ENCODE assay signal across 27 cellular contexts in the genomic region with DNA sequence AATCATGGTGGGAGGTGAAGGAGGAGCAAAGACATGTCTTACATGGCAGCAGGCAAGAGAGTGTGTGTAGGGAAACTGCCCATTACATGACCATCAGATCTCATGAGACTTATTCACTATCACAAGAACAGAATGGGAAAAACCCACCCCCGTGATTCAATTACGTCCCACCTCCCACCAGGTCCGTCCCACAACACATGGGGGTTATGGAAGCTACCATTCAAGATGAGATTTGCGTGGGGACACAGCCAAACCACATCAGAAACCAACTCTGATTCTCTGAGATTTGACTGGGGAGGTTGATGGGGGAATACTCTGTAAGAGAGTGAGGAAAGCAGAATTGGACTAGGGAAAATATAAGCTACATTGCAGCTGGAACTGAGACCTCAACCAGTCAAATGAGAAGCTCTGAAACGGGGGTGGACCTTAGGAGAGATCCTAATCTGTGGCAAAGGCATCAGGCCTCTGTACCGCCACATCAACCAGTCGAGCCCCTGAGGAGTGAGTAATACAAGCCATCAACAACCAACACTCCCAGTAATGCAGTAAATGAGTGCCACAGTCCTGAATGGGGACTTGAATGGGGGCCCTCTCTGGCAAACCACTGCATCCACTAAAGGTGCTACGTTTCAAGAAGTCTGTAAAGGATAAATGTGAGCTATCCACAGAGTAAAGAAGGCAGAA.
DNase-seq lines count a peak whose midpoint lies in the region; ATAC-seq and TF ChIP-seq lines count a peak whose summit lies in the region.
"Had no signal": no experiment of that assay in that cellular context is flagged by ENCODE, and none has a peak within 500 bp of the region (broad histone marks: within the 10 kb centered on the region; RNA-seq: fewer than 3 reads in every experiment).

No MANE protein-coding gene starts in this region.

- no peak overlapping the region for H3K27ac ChIP-seq in lower lobe of right lung
- H3K27ac ChIP-seq: A549, body of pancreas, foreskin keratinocyte, HL-60, pancreas, Peyer's patch, right atrium auricular region had no signal

- no peak overlapping the region for H3K27ac Mint-ChIP-seq in activated CD4-positive, alpha-beta memory T cell treated with anti-CD3 and anti-CD28 coated beads for 36 hours
- no peak overlapping the region for H3K27ac Mint-ChIP-seq in activated CD4-positive, alpha-beta memory T cell treated with anti-CD3 and anti-CD28 coated beads, Interleukin-2, amount 10 ng/mL, durations not matched to agents 7 days and 5 days
- peak overlapping the region in 2 of 3 donors; percentile 28 to 31 for H3K27ac Mint-ChIP-seq in IgD-negative memory B cell
- peak overlapping the region; percentile 5 for H3K27ac Mint-ChIP-seq in activated T-helper 17 cell treated with anti-CD3 and anti-CD28 coated beads, Interleukin-2, amount 50 U/mL, for 72 hours
- H3K27ac Mint-ChIP-seq: B cell; natural killer cell treated with Interleukin-12 subunit alpha and Interleukin-12 subunit beta and Interleukin-15 and Interleukin-18, amount 100 ng/mL, for 72 hours; type B pancreatic cell; WTC11 had no signal

- H3K4me3 ChIP-seq in lower lobe of right lung, result no peak overlapping the region
- H3K4me3 ChIP-seq: A549, body of pancreas, MG63, pancreas, Peyer's patch, right atrium auricular region had no signal

- peaks cover 38% of the 10 kb centered on the region for H3K4me1 Mint-ChIP-seq in activated CD4-positive, alpha-beta memory T cell treated with anti-CD3 and anti-CD28 coated beads for 36 hours (ENCODE audit: low read depth)
- peaks cover 29% of the 10 kb centered on the region for H3K4me1 Mint-ChIP-seq in activated CD4-positive, alpha-beta memory T cell treated with anti-CD3 and anti-CD28 coated beads, Interleukin-2, amount 10 ng/mL, durations not matched to agents 7 days and 5 days
- H3K4me1 Mint-ChIP-seq in IgD-negative memory B cell, result peaks cover 0 to 2% (median under 1%) of the 10 kb centered on the region in 3 donors
- H3K4me1 Mint-ChIP-seq in activated T-helper 17 cell treated with anti-CD3 and anti-CD28 coated beads, Interleukin-2, amount 50 U/mL, for 72 hours, result peaks cover 30% of the 10 kb centered on the region

- H3K9me3 ChIP-seq in lower lobe of right lung, result no peaks in the 10 kb centered on the region
- H3K9me3 ChIP-seq: A549, body of pancreas, MG63, pancreas, Peyer's patch, right atrium auricular region had no signal

- no peaks in the 10 kb centered on the region for H3K27me3 Mint-ChIP-seq in activated CD4-positive, alpha-beta memory T cell treated with anti-CD3 and anti-CD28 coated beads for 36 hours
- H3K27me3 Mint-ChIP-seq in activated CD4-positive, alpha-beta memory T cell treated with anti-CD3 and anti-CD28 coated beads, Interleukin-2, amount 10 ng/mL, durations not matched to agents 7 days and 5 days, result no peaks in the 10 kb centered on the region
- H3K27me3 Mint-ChIP-seq in IgD-negative memory B cell, result peaks cover 10% of the 10 kb centered on the region
- H3K27me3 Mint-ChIP-seq in activated T-helper 17 cell treated with anti-CD3 and anti-CD28 coated beads, Interleukin-2, amount 50 U/mL, for 72 hours, result no peaks in the 10 kb centered on the region
- H3K27me3 Mint-ChIP-seq: type B pancreatic cell had no signal

- CTCF ChIA-PET in activated CD4-positive, alpha-beta memory T cell treated with anti-CD3 and anti-CD28 coated beads for 36 hours (lab: Charles Lee), result interaction anchor here (0.6 kb wide), 1 partner anchor 140 kb away, joined by 3 read pairs; no protein-coding TSS in a partner anchor
- CTCF ChIA-PET in activated CD4-positive, alpha-beta memory T cell treated with anti-CD3 and anti-CD28 coated beads, Interleukin-2, amount 10 ng/mL, durations not matched to agents 7 days and 5 days (lab: Charles Lee), result no interaction called here

- peak; percentile 80 for ATAC-seq in activated T-helper 17 cell treated with anti-CD3 and anti-CD28 coated beads, Interleukin-2, amount 50 U/mL, for 72 hours (replicated peaks)
- ATAC-seq in lower lobe of right lung, result no peak
- no peak for ATAC-seq in HG03460 (IDR thresholded peaks at IDR 0.05; ENCODE audit: unreplicated experiment)
- ATAC-seq: A549, body of pancreas, foreskin keratinocyte, left lobe of liver, pancreas, SK-N-SH treated with all-trans-retinoic acid at 6 μM for 48 hours had no signal

- no peak overlapping the region for H3K4me3 Mint-ChIP-seq in activated CD4-positive, alpha-beta memory T cell treated with anti-CD3 and anti-CD28 coated beads for 36 hours
- no peak overlapping the region for H3K4me3 Mint-ChIP-seq in activated CD4-positive, alpha-beta memory T cell treated with anti-CD3 and anti-CD28 coated beads, Interleukin-2, amount 10 ng/mL, durations not matched to agents 7 days and 5 days
- H3K4me3 Mint-ChIP-seq in IgD-negative memory B cell, result no peak overlapping the region
- H3K4me3 Mint-ChIP-seq in activated T-helper 17 cell treated with anti-CD3 and anti-CD28 coated beads, Interleukin-2, amount 50 U/mL, for 72 hours, result peak overlapping the region; percentile 29
- H3K4me3 Mint-ChIP-seq: B cell; natural killer cell treated with Interleukin-12 subunit alpha and Interleukin-12 subunit beta and Interleukin-15 and Interleukin-18, amount 100 ng/mL, for 72 hours; type B pancreatic cell; WTC11 had no signal

- no peaks in the 10 kb centered on the region for H3K4me1 ChIP-seq in lower lobe of right lung
- H3K4me1 ChIP-seq: A549, body of pancreas, pancreas, Peyer's patch, right atrium auricular region had no signal

- H3K36me3 Mint-ChIP-seq in activated CD4-positive, alpha-beta memory T cell treated with anti-CD3 and anti-CD28 coated beads for 36 hours, result peaks cover 4% of the 10 kb centered on the region
- H3K36me3 Mint-ChIP-seq in activated CD4-positive, alpha-beta memory T cell treated with anti-CD3 and anti-CD28 coated beads, Interleukin-2, amount 10 ng/mL, durations not matched to agents 7 days and 5 days (ENCODE audit: low read depth), result peaks cover 7% of the 10 kb centered on the region
- no peaks in the 10 kb centered on the region for H3K36me3 Mint-ChIP-seq in IgD-negative memory B cell
- H3K36me3 Mint-ChIP-seq in activated T-helper 17 cell treated with anti-CD3 and anti-CD28 coated beads, Interleukin-2, amount 50 U/mL, for 72 hours (ENCODE audit: low read depth), result no peaks in the 10 kb centered on the region
- H3K36me3 Mint-ChIP-seq: natural killer cell treated with Interleukin-12 subunit alpha and Interleukin-12 subunit beta and Interleukin-15 and Interleukin-18, amount 100 ng/mL, for 72 hours; type B pancreatic cell had no signal

- peak; percentile 62 for DNase-seq in activated CD4-positive, alpha-beta memory T cell treated with anti-CD3 and anti-CD28 coated beads for 36 hours
- no peak for DNase-seq in activated CD4-positive, alpha-beta memory T cell treated with anti-CD3 and anti-CD28 coated beads, Interleukin-2, amount 10 ng/mL, durations not matched to agents 7 days and 5 days
- DNase-seq in stimulated activated CD4-positive, alpha-beta T cell treated with anti-CD3 and anti-CD28 coated beads, Interleukin-2, amount 100 ng/mL, for 24 hours, result peak; percentile 28 to 53
- no peak for DNase-seq in lower lobe of right lung
- DNase-seq in GDM1 (lab: John Stamatoyannopoulos, UW), result no peak
- DNase-seq: body of pancreas; DMS53; effector CD4-positive, alpha-beta T cell; erythroblast; MG63; NCI-H1417; NCI-H2081 treated with DMSO at 0.1 percent for 48 hours; pancreas; Peyer's patch had no signal

- TF ChIP-seq CTCF in lower lobe of right lung (IDR thresholded peaks at IDR 0.05), result no peak

- H3K36me3 ChIP-seq in lower lobe of right lung, result no peaks in the 10 kb centered on the region
- H3K36me3 ChIP-seq: MG63, pancreas, Peyer's patch, right atrium auricular region had no signal

- intact Hi-C loops in activated CD4-positive, alpha-beta memory T cell treated with anti-CD3 and anti-CD28 coated beads for 36 hours (cut with micrococcal nuclease), result loop anchor here (1.0 to 10.0 kb wide), 2 partner anchors 150 to 448 kb away; no protein-coding TSS in a partner anchor
- intact Hi-C loops in lower lobe of right lung (cut with DNase I), result no loop called here

- POLR2A ChIA-PET in activated CD4-positive, alpha-beta memory T cell treated with anti-CD3 and anti-CD28 coated beads for 36 hours (lab: Charles Lee), result interaction anchor here (1.0 to 2.0 kb wide), 4 partner anchors 13 to 430 kb away, joined by 3 to 12 read pairs (median 5); partner anchors contain the start of gene STT3B
- POLR2A ChIA-PET in activated CD4-positive, alpha-beta memory T cell treated with anti-CD3 and anti-CD28 coated beads, Interleukin-2, amount 10 ng/mL, durations not matched to agents 7 days and 5 days (lab: Charles Lee), result no interaction called here

- no peaks in the 10 kb centered on the region for H3K27me3 ChIP-seq in lower lobe of right lung (ENCODE audit: low read depth)
- H3K27me3 ChIP-seq: body of pancreas, foreskin keratinocyte, MG63, pancreas, Peyer's patch, right atrium auricular region had no signal

- peaks cover 6% of the 10 kb centered on the region for H3K9me3 Mint-ChIP-seq in activated CD4-positive, alpha-beta memory T cell treated with anti-CD3 and anti-CD28 coated beads for 36 hours
- H3K9me3 Mint-ChIP-seq in activated CD4-positive, alpha-beta memory T cell treated with anti-CD3 and anti-CD28 coated beads, Interleukin-2, amount 10 ng/mL, durations not matched to agents 7 days and 5 days, result peaks cover 12% of the 10 kb centered on the region
- H3K9me3 Mint-ChIP-seq in IgD-negative memory B cell, result peaks cover 0 to 4% (median 0%) of the 10 kb centered on the region in 3 donors
- H3K9me3 Mint-ChIP-seq in activated T-helper 17 cell treated with anti-CD3 and anti-CD28 coated beads, Interleukin-2, amount 50 U/mL, for 72 hours, result peaks cover 3% of the 10 kb centered on the region
- H3K9me3 Mint-ChIP-seq: natural killer cell treated with Interleukin-12 subunit alpha and Interleukin-12 subunit beta and Interleukin-15 and Interleukin-18, amount 100 ng/mL, for 72 hours had no signal

Comparison
In these comparisons a context has a peak if more than half of its experiments do, and no peak if none do; other contexts are left out.
1. DNase-seq: peak in activated CD4-positive, alpha-beta memory T cell treated with anti-CD3 and anti-CD28 coated beads for 36 hours (single experiment) and stimulated activated CD4-positive, alpha-beta T cell treated with anti-CD3 and anti-CD28 coated beads, Interleukin-2, amount 100 ng/mL, for 24 hours (2 of 2); none in activated CD4-positive, alpha-beta memory T cell treated with anti-CD3 and anti-CD28 coated beads, Interleukin-2, amount 10 ng/mL, durations not matched to agents 7 days and 5 days (single experiment), lower lobe of right lung (single experiment) and GDM1 (single experiment).
2. H3K27ac Mint-ChIP-seq: peak in IgD-negative memory B cell (2 of 3) and activated T-helper 17 cell treated with anti-CD3 and anti-CD28 coated beads, Interleukin-2, amount 50 U/mL, for 72 hours (single experiment); none in activated CD4-positive, alpha-beta memory T cell treated with anti-CD3 and anti-CD28 coated beads for 36 hours (single experiment) and activated CD4-positive, alpha-beta memory T cell treated with anti-CD3 and anti-CD28 coated beads, Interleukin-2, amount 10 ng/mL, durations not matched to agents 7 days and 5 days (single experiment).